In the genomic region with DNA sequence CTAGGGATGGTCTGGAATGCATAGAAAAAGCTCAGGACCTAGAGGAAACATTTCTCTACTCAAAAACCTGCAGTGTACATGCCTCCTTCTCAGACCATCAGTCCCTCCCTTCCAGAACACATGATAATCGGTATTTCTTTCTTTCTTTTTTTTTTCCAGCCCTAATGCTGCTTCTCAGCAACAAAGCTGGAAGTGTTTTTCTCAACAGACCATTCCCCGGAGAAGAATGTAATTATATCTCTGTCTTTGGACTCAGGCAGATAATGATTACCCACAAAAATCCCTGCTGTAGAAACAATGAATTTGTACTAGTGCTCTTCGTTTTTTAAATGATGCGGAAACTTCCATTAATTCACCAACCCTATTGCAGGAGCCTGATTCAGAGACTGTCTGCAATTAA, we compare ENCODE assay signal across 29 cellular contexts. TPM values are rescaled to one million over a fixed set of nuclear protein-coding genes. Genes with fewer than 3 reads are reported as not detected.
DNase-seq lines count a peak whose midpoint lies in the region; ATAC-seq, FAIRE-seq and TF ChIP-seq lines count a peak whose summit lies in the region.
"Had no signal": no experiment of that assay in that cellular context is flagged by ENCODE, and none has a peak within 500 bp of the region (broad histone marks: within the 10 kb centered on the region; RNA-seq: fewer than 3 reads in every experiment).

No MANE protein-coding gene starts in this region.

- H3K4me2 ChIP-seq in HepG2 (ENCODE audit: low read depth, low read length) = peak overlapping the region; percentile 25
- H3K4me2 ChIP-seq: KMS-11 had no signal

- WGBS in HepG2 (ENCODE audit: low lambda C conversion rate) = 16% methylated on average over 4 of the region's 4 CpGs
- 75% methylated on average over 4 of the region's 4 CpGs for WGBS in right lobe of liver (ENCODE audit: insufficient coverage, low coverage, low lambda C conversion rate, missing lambda C conversion rate)

- no peak for TF ChIP-seq RAD21 in HepG2 (CRISPR knock-in tag; IDR thresholded peaks at IDR 0.05)

- H3K4me3 ChIP-seq in HepG2 (replicated peaks in 1 of 3; ENCODE audit: insufficient read depth in 1 of 3, low read depth in 2 of 3, low read length in 3 of 3) (no peak overlapping the region), right lobe of liver (no peak overlapping the region)
- H3K4me3 ChIP-seq: ascending aorta, GM12878, SJSA1, upper lobe of right lung had no signal

- no peak for DNase-seq in HepG2 (ENCODE audit: low spot score)
- DNase-seq in right lobe of liver = no peak
- DNase-seq in SK-MEL-5 (ENCODE audit: low read depth, low spot score) = peak; percentile 17
- DNase-seq in glutamatergic neuron = no peak
- DNase-seq in activated CD4-positive, alpha-beta memory T cell treated with anti-CD3 and anti-CD28 coated beads for 36 hours = no peak
- no peak for DNase-seq in NCI-H524 treated with DMSO at 0.1 percent for 48 hours (lab: John Stamatoyannopoulos, UW)
- DNase-seq in stimulated activated CD4-positive, alpha-beta T cell treated with anti-CD3 and anti-CD28 coated beads, Interleukin-4, amount 100 ng/mL, for 24 hours = no peak
- DNase-seq: activated CD8-positive, alpha-beta T cell treated with anti-CD3 and anti-CD28 coated beads, Interleukin-2, amount 10 ng/mL, durations not matched to agents 7 days and 5 days; activated naive CD4-positive, alpha-beta T cell treated with anti-CD3 and anti-CD28 coated beads, Interleukin-2, amount 10 ng/mL, durations not matched to agents 7 days and 5 days; activated T-cell treated with anti-CD3 and anti-CD28 coated beads, Interleukin-2, amount 50 U/mL, for 4 hours; DMS 273 treated with DMSO at 0.1 percent for 48 hours; effector memory CD8-positive, alpha-beta T cell; GDM1; kidney; natural killer cell; NCI-H2081; NCI-H774; posterior cingulate gyrus; stimulated activated CD4-positive, alpha-beta T cell treated with anti-CD3 and anti-CD28 coated beads, Interleukin-2, amount 100 ng/mL, for 48 hours; T-helper 9 cell; upper lobe of right lung had no signal

- H3K9me3 ChIP-seq in HepG2 (ENCODE audit: low read length) = peaks cover 2% of the 10 kb centered on the region; the same call in 1 of the 2 replicates
- no peaks in the 10 kb centered on the region for H3K9me3 ChIP-seq in right lobe of liver
- H3K9me3 ChIP-seq: ascending aorta, SJSA1, upper lobe of right lung had no signal

- CTCF ChIA-PET in HepG2 (lab: Yijun Ruan, JAX; ENCODE audit: low intra/inter-chr PET ratio, low total read pairs) = no interaction called here
- CTCF ChIA-PET in activated CD4-positive, alpha-beta memory T cell treated with anti-CD3 and anti-CD28 coated beads for 36 hours (lab: Charles Lee) = interaction anchor here (0.8 kb wide), 1 partner anchor 458 kb away, joined by 3 read pairs; no protein-coding TSS in a partner anchor

- H3K4me1 Mint-ChIP-seq in glutamatergic neuron (ENCODE audit: low read depth, unreplicated experiment) = peaks cover 6% of the 10 kb centered on the region
- peaks cover 10% of the 10 kb centered on the region for H3K4me1 Mint-ChIP-seq in activated CD4-positive, alpha-beta memory T cell treated with anti-CD3 and anti-CD28 coated beads for 36 hours (ENCODE audit: low read depth)
- H3K4me1 Mint-ChIP-seq: natural killer cell had no signal

- H3K9me3 Mint-ChIP-seq in glutamatergic neuron (ENCODE audit: unreplicated experiment) = peaks cover 1% of the 10 kb centered on the region
- peaks cover under 1% of the 10 kb centered on the region for H3K9me3 Mint-ChIP-seq in activated CD4-positive, alpha-beta memory T cell treated with anti-CD3 and anti-CD28 coated beads for 36 hours
- H3K9me3 Mint-ChIP-seq: activated naive CD4-positive, alpha-beta T cell treated with anti-CD3 and anti-CD28 coated beads, Interleukin-2, amount 10 ng/mL, durations not matched to agents 7 days and 5 days; activated T-cell treated with anti-CD3 and anti-CD28 coated beads, Interleukin-2, amount 50 U/mL, for 4 hours; effector memory CD8-positive, alpha-beta T cell; memory B cell; natural killer cell had no signal

- H3K79me2 ChIP-seq in HepG2 (ENCODE audit: insufficient read depth, low read length) = no peaks in the 10 kb centered on the region

- TF ChIP-seq EP300 in HepG2 (IDR thresholded peaks at IDR 0.05; ENCODE audit: low read depth in 2 of 2, low read length in 2 of 2) (no peak), HepG2 (CRISPR knock-in tag; IDR thresholded peaks at IDR 0.05; ENCODE audit: borderline replicate concordance) (no peak)

- H3K27ac Mint-ChIP-seq in glutamatergic neuron (ENCODE audit: unreplicated experiment) = peak overlapping the region; percentile 10
- H3K27ac Mint-ChIP-seq in activated CD4-positive, alpha-beta memory T cell treated with anti-CD3 and anti-CD28 coated beads for 36 hours = no peak overlapping the region
- H3K27ac Mint-ChIP-seq: activated CD8-positive, alpha-beta T cell treated with anti-CD3 and anti-CD28 coated beads, Interleukin-2, amount 10 ng/mL, durations not matched to agents 7 days and 5 days; activated naive CD4-positive, alpha-beta T cell treated with anti-CD3 and anti-CD28 coated beads, Interleukin-2, amount 10 ng/mL, durations not matched to agents 7 days and 5 days; effector memory CD8-positive, alpha-beta T cell; memory B cell; natural killer cell had no signal

- no peak overlapping the region for H3K4me3 Mint-ChIP-seq in glutamatergic neuron (ENCODE audit: unreplicated experiment)
- no peak overlapping the region for H3K4me3 Mint-ChIP-seq in activated CD4-positive, alpha-beta memory T cell treated with anti-CD3 and anti-CD28 coated beads for 36 hours
- H3K4me3 Mint-ChIP-seq: activated CD8-positive, alpha-beta T cell treated with anti-CD3 and anti-CD28 coated beads, Interleukin-2, amount 10 ng/mL, durations not matched to agents 7 days and 5 days; activated naive CD4-positive, alpha-beta T cell treated with anti-CD3 and anti-CD28 coated beads, Interleukin-2, amount 10 ng/mL, durations not matched to agents 7 days and 5 days; activated T-cell treated with anti-CD3 and anti-CD28 coated beads, Interleukin-2, amount 50 U/mL, for 4 hours; effector memory CD8-positive, alpha-beta T cell; memory B cell; natural killer cell had no signal

- in situ Hi-C loops in HepG2 (cut with HindIII; ENCODE audit: extremely low pct_ligation_motif_present, low pct_unique_long_range_greater_than_20kb) (loop anchor here (25.0 kb wide), 1 partner anchor 279 kb away; a partner anchor contains a TSS), SK-MEL-5 (cut with HindIII; ENCODE audit: low pct_unique_long_range_greater_than_20kb, low sequenced_read_pairs) (no loop called here)

- POLR2A ChIA-PET in HepG2 (lab: Yijun Ruan, JAX) = no interaction called here
- POLR2A ChIA-PET in activated CD4-positive, alpha-beta memory T cell treated with anti-CD3 and anti-CD28 coated beads for 36 hours (lab: Charles Lee) = no interaction called here

- FAIRE-seq in HepG2 (lab: Jason Lieb, UNC) = no peak
- FAIRE-seq: kidney had no signal

- no peaks in the 10 kb centered on the region for H4K20me1 ChIP-seq in HepG2 (ENCODE audit: insufficient read depth, low read length)

- H3K27me3 ChIP-seq in HepG2 (ENCODE audit: control insufficient read depth in 1 of 2, insufficient read depth in 2 of 2, low read length in 2 of 2) (no peaks in the 10 kb centered on the region; a peak in 1 of 5 replicates), right lobe of liver (no peaks in the 10 kb centered on the region)
- H3K27me3 ChIP-seq: ascending aorta, SJSA1, upper lobe of right lung had no signal

- H3K27me3 Mint-ChIP-seq in glutamatergic neuron (ENCODE audit: unreplicated experiment) = no peaks in the 10 kb centered on the region
- no peaks in the 10 kb centered on the region for H3K27me3 Mint-ChIP-seq in activated CD4-positive, alpha-beta memory T cell treated with anti-CD3 and anti-CD28 coated beads for 36 hours
- H3K27me3 Mint-ChIP-seq: memory B cell had no signal

- intact Hi-C loops in HepG2 (cut with micrococcal nuclease; ENCODE audit: unreplicated experiment) = no loop called here
- intact Hi-C loops in right lobe of liver (cut with DNase I) = loop anchor here in 1 of 2 donors (10.0 kb wide), 1 partner anchor 64 kb away; no protein-coding TSS in a partner anchor
- intact Hi-C loops in activated CD4-positive, alpha-beta memory T cell treated with anti-CD3 and anti-CD28 coated beads for 36 hours (cut with micrococcal nuclease) = loop anchor here (5.0 kb wide), 1 partner anchor 361 kb away; no protein-coding TSS in a partner anchor

- no peak overlapping the region for H3K9ac ChIP-seq in HepG2 (ENCODE audit: insufficient read depth, low read depth, low read length)
- H3K9ac ChIP-seq: KMS-11 had no signal

- no peaks in the 10 kb centered on the region for H3K36me3 Mint-ChIP-seq in glutamatergic neuron (ENCODE audit: unreplicated experiment)
- H3K36me3 Mint-ChIP-seq in activated CD4-positive, alpha-beta memory T cell treated with anti-CD3 and anti-CD28 coated beads for 36 hours = no peaks in the 10 kb centered on the region
- H3K36me3 Mint-ChIP-seq: activated naive CD4-positive, alpha-beta T cell treated with anti-CD3 and anti-CD28 coated beads, Interleukin-2, amount 10 ng/mL, durations not matched to agents 7 days and 5 days; memory B cell; natural killer cell had no signal

- TF ChIP-seq POLR2A in HepG2 (IDR thresholded peaks at IDR 0.05; ENCODE audit: insufficient read depth in 1 of 2, low read depth in 2 of 2, low read length in 2 of 2) = no peak
- TF ChIP-seq POLR2A in right lobe of liver (IDR thresholded peaks at IDR 0.05) = no peak

- no TSS peak for BruUV-seq in HepG2 (replicated peaks; lab: Mats Ljungman, UMichigan)

- H3K4me1 ChIP-seq in HepG2 (ENCODE audit: insufficient read depth, low read length) = peaks cover 14% of the 10 kb centered on the region
- peaks cover 0 to 12% (median 4%) of the 10 kb centered on the region in 4 donors for H3K4me1 ChIP-seq in right lobe of liver
- H3K4me1 ChIP-seq: upper lobe of right lung had no signal

- no peak for TF ChIP-seq CTCF in HepG2 (CRISPR knock-in tag; IDR thresholded peaks at IDR 0.05)
- TF ChIP-seq CTCF in right lobe of liver (IDR thresholded peaks at IDR 0.05) = no peak
- no peak for TF ChIP-seq CTCF in glutamatergic neuron (IDR thresholded peaks at IDR 0.05; ENCODE audit: partially characterized antibody, unreplicated experiment)

- no peak; the same call in 2 of the 3 replicates for ATAC-seq in HepG2
- no peak for ATAC-seq in right lobe of liver
- ATAC-seq in HG02973 (IDR thresholded peaks at IDR 0.05; ENCODE audit: unreplicated experiment) = no peak
- ATAC-seq: activated CD8-positive, alpha-beta T cell treated with anti-CD3 and anti-CD28 coated beads, Interleukin-2, amount 10 ng/mL, durations not matched to agents 7 days and 5 days; activated T-cell treated with anti-CD3 and anti-CD28 coated beads, Interleukin-2, amount 50 U/mL, for 4 hours; effector memory CD8-positive, alpha-beta T cell; GM12878; natural killer cell; Panc1; upper lobe of right lung had no signal

- no peak overlapping the region for H3K27ac ChIP-seq in HepG2 (ENCODE audit: extremely low read length, insufficient read depth, low read length)
- no peak overlapping the region for H3K27ac ChIP-seq in right lobe of liver
- H3K27ac ChIP-seq: ascending aorta, C4-2B, KMS-11, SJSA1, upper lobe of right lung had no signal

- H3K36me3 ChIP-seq in HepG2 (replicated peaks in 1 of 2; ENCODE audit: control insufficient read depth in 1 of 2, insufficient read depth in 2 of 2, low read length in 2 of 2) (no peaks in the 10 kb centered on the region), right lobe of liver (no peaks in the 10 kb centered on the region)
- H3K36me3 ChIP-seq: ascending aorta, SJSA1, upper lobe of right lung had no signal

- H2AFZ ChIP-seq in HepG2 (ENCODE audit: low read length) = peak overlapping the region; percentile 25

RNA-seq across cellular contexts. Expression of a gene that starts 44.1 kb away (rescaled TPM):
- total RNA-seq in HepG2 (2016; rRNA removed; fragmentation: Illumina TruSeq; extraction: Trizol) (299 and 369 TPM in 2 replicates), right lobe of liver (100 to 1,000 TPM; 164 to 236 (median 183) TPM), glutamatergic neuron (ENCODE audit: unreplicated experiment) (133 TPM)
- total RNA-seq in HepG2 (2016; cell fraction: cytosol; rRNA removed; fragmentation: Illumina TruSeq; extraction: Trizol; ENCODE audit: low read depth) = 264 and 285 TPM in 2 replicates
- total RNA-seq in HepG2 (2016; cell fraction: insoluble cytoplasmic fraction; rRNA removed; fragmentation: Illumina TruSeq; extraction: Trizol) = 309 and 377 TPM in 2 replicates
- total RNA-seq in HepG2 (2016; cell fraction: membrane; rRNA removed; fragmentation: Illumina TruSeq; extraction: Trizol) = 307 and 313 TPM in 2 replicates
- 175 and 186 TPM in 2 replicates for total RNA-seq in HepG2 (2016; cell fraction: nucleus; rRNA removed; fragmentation: Illumina TruSeq; extraction: Trizol)
- 179 and 216 TPM in 2 replicates for polyA plus RNA-seq in HepG2 (2011; rRNA removed)
- 94.3 and 126 TPM in 2 replicates for polyA plus RNA-seq in HepG2 (2011; cell fraction: cytosol; rRNA removed)
- polyA plus RNA-seq in HepG2 (2011; cell fraction: nucleus; rRNA removed) = 54.4 and 62.6 TPM in 2 replicates
- polyA plus RNA-seq in HepG2 (2012) = 148 and 182 TPM in 2 replicates
- polyA plus RNA-seq in HepG2 (2016; cell fraction: cytosol; fragmentation: Illumina TruSeq; extraction: Trizol; ENCODE audit: low read depth) = 325 and 381 TPM in 2 replicates
- polyA plus RNA-seq in HepG2 (2016; cell fraction: insoluble cytoplasmic fraction; fragmentation: Illumina TruSeq; extraction: Trizol; ENCODE audit: low read depth) = 331 and 354 TPM in 2 replicates
- 233 and 259 TPM in 2 replicates for polyA plus RNA-seq in HepG2 (2016; cell fraction: membrane; fragmentation: Illumina TruSeq; extraction: Trizol; ENCODE audit: low read depth)
- 182 and 183 TPM in 2 replicates for polyA plus RNA-seq in HepG2 (2016; cell fraction: nucleus; fragmentation: Illumina TruSeq; extraction: Trizol; ENCODE audit: insufficient read depth, low read depth)
- 35.8 and 38.7 TPM in 2 replicates for polyA minus RNA-seq in HepG2 (2011; rRNA and poly(A)+ RNA removed; ENCODE audit: low replicate concordance)
- polyA minus RNA-seq in HepG2 (2011; cell fraction: cytosol; rRNA and poly(A)+ RNA removed) = 26.0 and 35.7 TPM in 2 replicates
- 279 and 305 TPM in 2 replicates for polyA minus RNA-seq in HepG2 (2011; cell fraction: nucleus; rRNA and poly(A)+ RNA removed)
- 221 and 273 TPM in 2 replicates for total RNA-seq in SK-MEL-5 (2014; rRNA removed; shearing (Covaris generic))
- polyA plus RNA-seq in SK-MEL-5 (2015; cell fraction: cytosol; rRNA removed) = 138 and 140 TPM in 2 replicates
- 58.9 and 70.7 TPM in 2 replicates for polyA plus RNA-seq in SK-MEL-5 (2015; cell fraction: nucleus; rRNA removed)
- 100 to 1,000 TPM; 535 to 552 TPM for total RNA-seq in activated CD4-positive, alpha-beta memory T cell treated with anti-CD3 and anti-CD28 coated beads for 36 hours
